Comparison of ENCODE assay signal across 10 cellular contexts in genomic region chr5:96919754-96920197, GRCh38. TPM values are rescaled to one million over a fixed set of nuclear protein-coding genes. Genes with fewer than 3 reads are reported as not detected.
DNase-seq lines count a peak whose midpoint lies in the region; ATAC-seq and TF ChIP-seq lines count a peak whose summit lies in the region.
"Had no signal": no experiment of that assay in that cellular context is flagged by ENCODE, and none has a peak within 500 bp of the region (broad histone marks: within the 10 kb centered on the region; RNA-seq: fewer than 3 reads in every experiment).

No MANE protein-coding gene starts in this region.

- H3K4me1 ChIP-seq in trophoblast cell (ENCODE audit: control insufficient read depth in 1 of 2, insufficient read depth in 2 of 2, low read length in 2 of 2), result peaks cover 0 to 2% of the 10 kb centered on the region in 2 experiments
- no peaks in the 10 kb centered on the region for H3K4me1 ChIP-seq in adrenal gland (replicated peaks in 1 of 2)
- no peaks in the 10 kb centered on the region for H3K4me1 ChIP-seq in hepatocyte (ENCODE audit: insufficient read depth)

- no peak for TF ChIP-seq POLR2A in adrenal gland (IDR thresholded peaks at IDR 0.05)

- H3K9me2 ChIP-seq in hepatocyte (replicated peaks; ENCODE audit: insufficient read depth), result no peaks in the 10 kb centered on the region

- no peaks in the 10 kb centered on the region for H3K79me1 ChIP-seq in trophoblast cell (ENCODE audit: low read length)

- CTCF ChIA-PET in activated B cell treated with CpG ODN at 0.5 μM for 24 hours (lab: Charles Lee), result no interaction called here

- H2AFZ ChIP-seq in trophoblast cell (ENCODE audit: insufficient read depth, low read length, poor library complexity) (no peak overlapping the region), hepatocyte (no peak overlapping the region)

- no peaks in the 10 kb centered on the region for H4K20me1 ChIP-seq in hepatocyte (ENCODE audit: insufficient read depth, poor library complexity, severe bottlenecking)

- no peak overlapping the region for H4K8ac ChIP-seq in trophoblast cell (ENCODE audit: low read depth, low read length)

- in situ Hi-C loops in GM13976 (cut with MboI; ENCODE audit: low sequenced_read_pairs, unreplicated experiment), result no loop called here

- H3K36me3 Mint-ChIP-seq in activated B cell treated with CpG ODN at 0.5 μM for 24 hours (ENCODE audit: low read depth), result peaks cover 42% of the 10 kb centered on the region

- TF ChIP-seq CTCF in GM13976 (IDR thresholded peaks at IDR 0.05; ENCODE audit: borderline replicate concordance, control extremely low read depth, extremely low read depth, insufficient read depth, missing control alignments) (no peak), activated B cell treated with CpG ODN at 0.5 μM for 24 hours (IDR thresholded peaks at IDR 0.05) (no peak), adrenal gland (IDR thresholded peaks at IDR 0.05) (no peak), hepatocyte (IDR thresholded peaks at IDR 0.05; ENCODE audit: poor library complexity) (no peak)

- H3K27ac Mint-ChIP-seq in activated B cell treated with CpG ODN at 0.5 μM for 24 hours, result peak overlapping the region; percentile 12

- no peak overlapping the region for H3K23ac ChIP-seq in trophoblast cell (ENCODE audit: low read length)

- H3K36me3 ChIP-seq in trophoblast cell (ENCODE audit: control insufficient read depth in 1 of 2, insufficient read depth in 2 of 2, low read length in 2 of 2) (no peaks in the 10 kb centered on the region), adrenal gland (replicated peaks in 1 of 2) (no peaks in the 10 kb centered on the region), hepatocyte (replicated peaks; ENCODE audit: insufficient read depth, low read depth) (no peaks in the 10 kb centered on the region)

- H3K27ac ChIP-seq in trophoblast cell (ENCODE audit: low read depth, low read length) (no peak overlapping the region), adrenal gland (no peak overlapping the region), hepatocyte (no peak overlapping the region)
- H3K27ac ChIP-seq: tibial artery had no signal

- H3K27me3 ChIP-seq in trophoblast cell (ENCODE audit: insufficient read depth, low read length) (no peaks in the 10 kb centered on the region), adrenal gland (no peaks in the 10 kb centered on the region), hepatocyte (no peaks in the 10 kb centered on the region)
- H3K27me3 ChIP-seq: tibial artery had no signal

- no peak overlapping the region for H3K4me2 ChIP-seq in trophoblast cell (ENCODE audit: low read length)
- H3K4me2 ChIP-seq in hepatocyte, result no peak overlapping the region

- H4K91ac ChIP-seq in trophoblast cell (ENCODE audit: low read depth, low read length), result no peak overlapping the region

- peaks cover 42% of the 10 kb centered on the region for H3K4me1 Mint-ChIP-seq in activated B cell treated with CpG ODN at 0.5 μM for 24 hours

- whole genome bisulfite sequencing in trophoblast cell (ENCODE audit: extremely low coverage, insufficient coverage, insufficient read length), result no CpG with 5 or more reads among the region's 4 CpGs
- WGBS in adrenal gland, 4 donors, result 78 to 95% (median 87%) methylated on average over 4 of the region's 4 CpGs
- 98% methylated on average over 4 of the region's 4 CpGs for WGBS in hepatocyte (ENCODE audit: low lambda C conversion rate, missing lambda C conversion rate)

- intact Hi-C loops in activated B cell treated with CpG ODN at 0.5 μM for 24 hours (cut with micrococcal nuclease), result loop anchor here (2.0 kb wide), 2 partner anchors 15 kb away; no protein-coding TSS in a partner anchor
- intact Hi-C loops in adrenal gland (cut with DNase I), result loop anchor here in 1 of 2 donors (10.0 kb wide), 1 partner anchor 45 kb away; the partner anchor contains the start of gene ERAP2

- H3K14ac ChIP-seq in trophoblast cell (ENCODE audit: low read length), result no peak overlapping the region

- H3K4me3 Mint-ChIP-seq in activated B cell treated with CpG ODN at 0.5 μM for 24 hours, result no peak overlapping the region

- no peak overlapping the region for H2AK5ac ChIP-seq in trophoblast cell (ENCODE audit: low read length)

- no peak overlapping the region for H2BK12ac ChIP-seq in trophoblast cell (ENCODE audit: low read length)

- H2BK5ac ChIP-seq in trophoblast cell (ENCODE audit: low read depth, low read length, poor library complexity), result no peak overlapping the region

- peak; percentile 55 for ATAC-seq in GM19043 (IDR thresholded peaks at IDR 0.05; ENCODE audit: low read depth, unreplicated experiment)
- ATAC-seq in HG02884 (IDR thresholded peaks at IDR 0.05; ENCODE audit: unreplicated experiment), result peak; percentile 72
- ATAC-seq in activated B cell treated with CpG ODN at 0.5 μM for 24 hours (ENCODE audit: low read depth), result peak; percentile 65

- DNase-seq in GM13976 (ENCODE audit: low spot score) (peak; percentile 64), activated B cell treated with CpG ODN at 0.5 μM for 24 hours (no peak), trophoblast cell (no peak), adrenal gland (no peak), hepatocyte (ENCODE audit: low spot score) (no peak), NCI-H1048 (lab: John Stamatoyannopoulos, UW) (no peak)
- DNase-seq: NCI-H1105, tibial artery had no signal

- H3K79me2 ChIP-seq in trophoblast cell (ENCODE audit: control insufficient read depth, insufficient read depth, low read length, poor library complexity) (no peaks in the 10 kb centered on the region), hepatocyte (no peaks in the 10 kb centered on the region)

- H3K9me3 ChIP-seq in trophoblast cell (ENCODE audit: insufficient read depth, low read depth, low read length) (no peaks in the 10 kb centered on the region), adrenal gland (replicated peaks in 1 of 3) (no peaks in the 10 kb centered on the region), hepatocyte (ENCODE audit: low read depth) (no peaks in the 10 kb centered on the region)
- H3K9me3 ChIP-seq: tibial artery had no signal

- H3K27me3 Mint-ChIP-seq in activated B cell treated with CpG ODN at 0.5 μM for 24 hours, result no peaks in the 10 kb centered on the region

- H3K4ac ChIP-seq in trophoblast cell (ENCODE audit: low read depth, low read length), result no peak overlapping the region

- H2BK120ac ChIP-seq in trophoblast cell (ENCODE audit: insufficient read depth, low read length, poor library complexity), result no peak overlapping the region

- no peak overlapping the region for H3K4me3 ChIP-seq in trophoblast cell (ENCODE audit: low read depth, low read length)
- H3K4me3 ChIP-seq in adrenal gland, result no peak overlapping the region
- no peak overlapping the region for H3K4me3 ChIP-seq in hepatocyte
- H3K4me3 ChIP-seq: tibial artery had no signal

- no peak overlapping the region for H3K18ac ChIP-seq in trophoblast cell (ENCODE audit: low read length)

- H4K12ac ChIP-seq in trophoblast cell (ENCODE audit: low read depth, low read length), result no peak overlapping the region

- H3K9ac ChIP-seq in trophoblast cell (ENCODE audit: low read length), result no peak overlapping the region

- H3K9me3 Mint-ChIP-seq in activated B cell treated with CpG ODN at 0.5 μM for 24 hours, result no peaks in the 10 kb centered on the region

- POLR2A ChIA-PET in activated B cell treated with CpG ODN at 0.5 μM for 24 hours (lab: Charles Lee), result no interaction called here

RNA-seq across cellular contexts. Expression of gene LNPEP, which starts 16.1 kb away (rescaled TPM):
- 88.8 and 96.5 TPM in 2 replicates for total RNA-seq in activated B cell treated with CpG ODN at 0.5 μM for 24 hours
- polyA plus RNA-seq in trophoblast cell (2013), result 4.7 TPM in 2 replicates
- total RNA-seq in adrenal gland, result 10 to 100 TPM; 13.1 to 35.4 (median 22.2) TPM
- polyA plus RNA-seq in adrenal gland, result 1 to 10 TPM; 2.3 to 9.8 (median 3.2) TPM
- total RNA-seq in hepatocyte, result 32.6 and 46.8 TPM in 2 replicates
- 4.9 and 7.1 TPM in 2 replicates for polyA plus RNA-seq in hepatocyte

RNA-seq across cellular contexts. Expression of gene ERAP2, which starts 43.5 kb away (rescaled TPM):
- total RNA-seq in activated B cell treated with CpG ODN at 0.5 μM for 24 hours, result 63.1 and 80.9 TPM in 2 replicates
- polyA plus RNA-seq in trophoblast cell (2013), result 0.01 and 0.04 TPM in 2 replicates
- 10 to 100 TPM in 5 of 8 donors, 1 to 10 TPM in 3; 2.6 to 32.1 (median 12.6) TPM for total RNA-seq in adrenal gland
- 1 to 10 TPM in 2 of 3 donors, under 1 TPM in 1; 0.94 to 3.3 (median 1.7) TPM for polyA plus RNA-seq in adrenal gland
- total RNA-seq in hepatocyte, result 0.56 and 0.87 TPM in 2 replicates
- 1.5 and 2.0 TPM in 2 replicates for polyA plus RNA-seq in hepatocyte
